ENCODE assay signal across 8 cellular contexts in the genomic region with DNA sequence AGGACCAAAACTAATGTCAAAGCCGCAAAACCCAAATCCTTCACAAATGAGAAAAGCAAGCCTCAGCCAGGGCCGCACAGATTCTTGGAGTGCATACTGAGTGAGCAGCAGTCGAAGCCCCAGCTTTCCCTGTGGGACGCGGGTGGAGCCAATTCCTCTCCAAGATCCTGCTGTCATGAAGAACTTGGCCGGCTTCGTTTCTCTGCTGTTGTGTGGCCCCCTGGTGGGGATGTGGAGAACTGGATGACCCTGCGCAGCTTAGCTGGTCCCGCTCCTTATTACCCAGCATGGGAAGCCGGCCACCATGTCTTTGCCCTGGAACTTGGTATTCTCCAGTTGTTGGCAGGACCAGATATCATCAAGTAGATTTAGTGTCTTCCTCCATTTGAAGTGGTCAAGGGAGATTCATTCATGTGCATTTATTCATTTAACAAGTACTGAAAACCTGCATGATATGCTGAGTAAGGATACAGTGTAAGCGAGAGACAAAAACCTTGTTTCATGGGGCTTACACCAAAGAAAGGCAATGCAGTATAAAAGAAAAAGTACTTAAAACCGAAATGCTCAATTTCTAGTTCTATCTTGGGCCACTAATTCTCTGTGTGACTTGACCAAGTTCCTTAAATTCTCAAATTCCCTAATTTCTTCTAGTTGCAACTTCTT. TPM values are rescaled to one million over a fixed set of nuclear protein-coding genes. Genes with fewer than 3 reads are reported as not detected.
DNase-seq lines count a peak whose midpoint lies in the region; ATAC-seq and TF ChIP-seq lines count a peak whose summit lies in the region.

No MANE protein-coding gene starts in this region.

- H2AFZ ChIP-seq in GM23338 (no peak overlapping the region), SU-DHL-6 (ENCODE audit: low read depth, low read length, severe bottlenecking) (no peak overlapping the region)

- H3K4me1 Mint-ChIP-seq in GM23338 = peaks cover 12% of the 10 kb centered on the region

- WGBS in heart left ventricle, 4 donors = 12 to 23% (median 15%) methylated on average over 12 of the region's 12 CpGs

- no peak overlapping the region for H3K27ac ChIP-seq in GM23338 (ENCODE audit: low read depth)
- no peak overlapping the region for H3K27ac ChIP-seq in SU-DHL-6 (ENCODE audit: low read depth, low read length)
- H3K27ac ChIP-seq in heart left ventricle = peak overlapping the region in 1 of 12 donors; percentile 28

- intact Hi-C loops in heart left ventricle (cut with DNase I) = loop anchor here (1.0 to 5.0 kb wide), 13 partner anchors 71 to 201 kb away; a partner anchor contains a TSS

- no peaks in the 10 kb centered on the region for H3K9me3 Mint-ChIP-seq in GM23338

- H3K36me3 Mint-ChIP-seq in GM23338 (ENCODE audit: low read depth) = no peaks in the 10 kb centered on the region

- peaks cover 8% of the 10 kb centered on the region for H3K27me3 Mint-ChIP-seq in GM23338 (ENCODE audit: insufficient read depth, low read depth, poor library complexity)

- H3K9me3 ChIP-seq in SU-DHL-6 (ENCODE audit: insufficient read depth, low read length) (no peaks in the 10 kb centered on the region), heart left ventricle (no peaks in the 10 kb centered on the region)

- H3K4me3 Mint-ChIP-seq in GM23338 = no peak overlapping the region

- no peak for TF ChIP-seq POLR2A in NB4 (IDR thresholded peaks at IDR 0.05; ENCODE audit: extremely low read depth, insufficient read length)
- TF ChIP-seq POLR2A in heart left ventricle (IDR thresholded peaks at IDR 0.05) = no peak

- no peaks in the 10 kb centered on the region for H3K9me2 ChIP-seq in GM23338 (ENCODE audit: insufficient read depth)
- H3K9me2 ChIP-seq in SU-DHL-6 (replicated peaks; ENCODE audit: insufficient read depth, low read length) = no peaks in the 10 kb centered on the region

- H3F3A ChIP-seq in GM23338 (replicated peaks; ENCODE audit: low read depth) = no peaks in the 10 kb centered on the region
- H3F3A ChIP-seq in SU-DHL-6 (ENCODE audit: insufficient read depth) = no peaks in the 10 kb centered on the region

- DNase-seq in DMS153 (lab: John Stamatoyannopoulos, UW) (peak; percentile 44), GM23338 (ENCODE audit: low spot score) (peak; percentile 98), NB4 (ENCODE audit: low read depth) (peak; percentile 82), heart left ventricle (peak; percentile 89 to 92 (median 90)), pulmonary artery endothelial cell (ENCODE audit: low read depth, low spot score) (peak; percentile 65)
- DNase-seq in activated naive CD8-positive, alpha-beta T cell treated with anti-CD3 and anti-CD28 coated beads, Interleukin-2, amount 50 U/mL, for 16 hours (ENCODE audit: low read depth, low spot score) = peak; percentile 47

- H3K79me2 ChIP-seq in GM23338 (replicated peaks; ENCODE audit: insufficient read depth) (no peaks in the 10 kb centered on the region), SU-DHL-6 (ENCODE audit: insufficient read depth, low read length) (no peaks in the 10 kb centered on the region)

- H3K4me1 ChIP-seq in GM23338 (ENCODE audit: insufficient read depth) (peaks cover 6% of the 10 kb centered on the region; the same call in 1 of the 2 replicates), heart left ventricle (peaks cover 0 to 47% (median 17%) of the 10 kb centered on the region in 12 donors)

- H3K27me3 ChIP-seq in GM23338 (ENCODE audit: insufficient read depth) (no peaks in the 10 kb centered on the region), SU-DHL-6 (ENCODE audit: low read length) (no peaks in the 10 kb centered on the region), heart left ventricle (peaks cover 0 to 4% (median 0%) of the 10 kb centered on the region in 9 donors)

- TF ChIP-seq CTCF in GM23338 (conservative IDR thresholded peaks at IDR 0.05; ENCODE audit: low read depth in 2 of 2) (peak; percentile 83 to 97), NB4 (IDR thresholded peaks at IDR 0.05; ENCODE audit: low read depth, low read length) (peak; percentile 92), SU-DHL-6 (IDR thresholded peaks at IDR 0.05; ENCODE audit: insufficient read depth, low read length, poor library complexity, severe bottlenecking) (peak; percentile 70), heart left ventricle (IDR thresholded peaks at IDR 0.05) (peak; percentile 83 to 97 (median 94))

- no peak overlapping the region for H3K4me2 ChIP-seq in GM23338
- no peak overlapping the region for H3K4me2 ChIP-seq in SU-DHL-6 (ENCODE audit: low read depth, low read length, poor library complexity, severe bottlenecking)

- H3K9ac ChIP-seq in SU-DHL-6 (ENCODE audit: low read length) = no peak overlapping the region

- no peaks in the 10 kb centered on the region for H4K20me1 ChIP-seq in GM23338 (replicated peaks; ENCODE audit: insufficient read depth)
- H4K20me1 ChIP-seq in SU-DHL-6 (ENCODE audit: low read depth, low read length) = no peaks in the 10 kb centered on the region

- H3K36me3 ChIP-seq in GM23338 (ENCODE audit: insufficient read depth) = no peaks in the 10 kb centered on the region
- H3K36me3 ChIP-seq in SU-DHL-6 (ENCODE audit: low read length) = no peaks in the 10 kb centered on the region
- H3K36me3 ChIP-seq in heart left ventricle = peaks cover 0 to 42% (median 0%) of the 10 kb centered on the region in 9 donors

- H3K4me3 ChIP-seq in GM23338 (no peak overlapping the region), NB4 (ENCODE audit: low read depth, low read length) (no peak overlapping the region), SU-DHL-6 (ENCODE audit: insufficient read depth, low read length, poor library complexity, severe bottlenecking) (no peak overlapping the region), heart left ventricle (no peak overlapping the region)

- H3K27ac Mint-ChIP-seq in GM23338 = no peak overlapping the region

- ATAC-seq in GM23338 = peak; percentile 94
- peak; percentile 89 to 98 (median 96) for ATAC-seq in heart left ventricle
- ATAC-seq in HG03097 (IDR thresholded peaks at IDR 0.05; ENCODE audit: low FRiP score, unreplicated experiment) = no peak

TF ChIP-seq in GM23338, 12 proteins besides CTCF, POLR2A, EP300 and RAD21 (continues in another document):
- TF ChIP-seq, protein P1, sequence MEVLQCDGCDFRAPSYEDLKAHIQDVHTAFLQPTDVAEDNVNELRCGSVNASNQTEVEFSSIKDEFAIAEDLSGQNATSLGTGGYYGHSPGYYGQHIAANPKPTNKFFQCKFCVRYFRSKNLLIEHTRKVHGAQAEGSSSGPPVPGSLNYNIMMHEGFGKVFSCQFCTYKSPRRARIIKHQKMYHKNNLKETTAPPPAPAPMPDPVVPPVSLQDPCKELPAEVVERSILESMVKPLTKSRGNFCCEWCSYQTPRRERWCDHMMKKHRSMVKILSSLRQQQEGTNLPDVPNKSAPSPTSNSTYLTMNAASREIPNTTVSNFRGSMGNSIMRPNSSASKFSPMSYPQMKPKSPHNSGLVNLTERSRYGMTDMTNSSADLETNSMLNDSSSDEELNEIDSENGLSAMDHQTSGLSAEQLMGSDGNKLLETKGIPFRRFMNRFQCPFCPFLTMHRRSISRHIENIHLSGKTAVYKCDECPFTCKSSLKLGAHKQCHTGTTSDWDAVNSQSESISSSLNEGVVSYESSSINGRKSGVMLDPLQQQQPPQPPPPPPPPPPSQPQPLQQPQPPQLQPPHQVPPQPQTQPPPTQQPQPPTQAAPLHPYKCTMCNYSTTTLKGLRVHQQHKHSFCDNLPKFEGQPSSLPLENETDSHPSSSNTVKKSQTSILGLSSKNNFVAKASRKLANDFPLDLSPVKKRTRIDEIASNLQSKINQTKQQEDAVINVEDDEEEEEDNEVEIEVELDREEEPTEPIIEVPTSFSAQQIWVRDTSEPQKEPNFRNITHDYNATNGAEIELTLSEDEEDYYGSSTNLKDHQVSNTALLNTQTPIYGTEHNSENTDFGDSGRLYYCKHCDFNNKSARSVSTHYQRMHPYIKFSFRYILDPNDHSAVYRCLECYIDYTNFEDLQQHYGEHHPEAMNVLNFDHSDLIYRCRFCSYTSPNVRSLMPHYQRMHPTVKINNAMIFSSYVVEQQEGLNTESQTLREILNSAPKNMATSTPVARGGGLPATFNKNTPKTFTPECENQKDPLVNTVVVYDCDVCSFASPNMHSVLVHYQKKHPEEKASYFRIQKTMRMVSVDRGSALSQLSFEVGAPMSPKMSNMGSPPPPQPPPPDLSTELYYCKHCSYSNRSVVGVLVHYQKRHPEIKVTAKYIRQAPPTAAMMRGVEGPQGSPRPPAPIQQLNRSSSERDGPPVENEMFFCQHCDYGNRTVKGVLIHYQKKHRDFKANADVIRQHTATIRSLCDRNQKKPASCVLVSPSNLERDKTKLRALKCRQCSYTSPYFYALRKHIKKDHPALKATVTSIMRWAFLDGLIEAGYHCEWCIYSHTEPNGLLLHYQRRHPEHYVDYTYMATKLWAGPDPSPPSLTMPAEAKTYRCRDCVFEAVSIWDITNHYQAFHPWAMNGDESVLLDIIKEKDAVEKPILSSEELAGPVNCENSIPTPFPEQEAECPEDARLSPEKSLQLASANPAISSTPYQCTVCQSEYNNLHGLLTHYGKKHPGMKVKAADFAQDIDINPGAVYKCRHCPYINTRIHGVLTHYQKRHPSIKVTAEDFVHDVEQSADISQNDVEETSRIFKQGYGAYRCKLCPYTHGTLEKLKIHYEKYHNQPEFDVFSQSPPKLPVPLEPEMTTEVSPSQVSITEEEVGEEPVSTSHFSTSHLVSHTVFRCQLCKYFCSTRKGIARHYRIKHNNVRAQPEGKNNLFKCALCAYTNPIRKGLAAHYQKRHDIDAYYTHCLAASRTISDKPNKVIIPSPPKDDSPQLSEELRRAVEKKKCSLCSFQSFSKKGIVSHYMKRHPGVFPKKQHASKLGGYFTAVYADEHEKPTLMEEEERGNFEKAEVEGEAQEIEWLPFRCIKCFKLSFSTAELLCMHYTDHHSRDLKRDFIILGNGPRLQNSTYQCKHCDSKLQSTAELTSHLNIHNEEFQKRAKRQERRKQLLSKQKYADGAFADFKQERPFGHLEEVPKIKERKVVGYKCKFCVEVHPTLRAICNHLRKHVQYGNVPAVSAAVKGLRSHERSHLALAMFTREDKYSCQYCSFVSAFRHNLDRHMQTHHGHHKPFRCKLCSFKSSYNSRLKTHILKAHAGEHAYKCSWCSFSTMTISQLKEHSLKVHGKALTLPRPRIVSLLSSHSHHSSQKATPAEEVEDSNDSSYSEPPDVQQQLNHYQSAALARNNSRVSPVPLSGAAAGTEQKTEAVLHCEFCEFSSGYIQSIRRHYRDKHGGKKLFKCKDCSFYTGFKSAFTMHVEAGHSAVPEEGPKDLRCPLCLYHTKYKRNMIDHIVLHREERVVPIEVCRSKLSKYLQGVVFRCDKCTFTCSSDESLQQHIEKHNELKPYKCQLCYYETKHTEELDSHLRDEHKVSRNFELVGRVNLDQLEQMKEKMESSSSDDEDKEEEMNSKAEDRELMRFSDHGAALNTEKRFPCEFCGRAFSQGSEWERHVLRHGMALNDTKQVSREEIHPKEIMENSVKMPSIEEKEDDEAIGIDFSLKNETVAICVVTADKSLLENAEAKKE (CRISPR knock-in tag; IDR thresholded peaks at IDR 0.05) = peak; percentile 24; the same call in 1 of the 2 replicates

RNA-seq across cellular contexts. Expression of a gene that starts 56.8 kb away (rescaled TPM):
- 0.08 TPM in 1 of 2 replicates, not detected in the other for total RNA-seq in GM23338 (2014; rRNA removed; shearing (Covaris generic))
- polyA plus RNA-seq in GM23338 (2016; fragmentation: Nextera tagmentation; extraction: Ambion mirVana) (not detected in 2 replicates), heart left ventricle (under 1 TPM in 1 of 2 donors, not detected in 1; 0.08 TPM)
- total RNA-seq in heart left ventricle (1 to 10 TPM in 2 of 9 donors, under 1 TPM in 1, not detected in 6; 0.23 to 2.2 (median 1.8) TPM), pulmonary artery endothelial cell (not detected in 2 replicates)

Comparison
In these comparisons a context has a peak if more than half of its experiments do, and no peak if none do; other contexts are left out.
1. DNase-seq: peak in every context shown above with its lines; median percentile 98 in GM23338; 90 in heart left ventricle; 82 in NB4; 65 in pulmonary artery endothelial cell; 47 in activated naive CD8-positive, alpha-beta T cell treated with anti-CD3 and anti-CD28 coated beads, Interleukin-2, amount 50 U/mL, for 16 hours; 44 in DMS153.